Comparison of ENCODE assay signal across 17 cellular contexts in the genomic region with DNA sequence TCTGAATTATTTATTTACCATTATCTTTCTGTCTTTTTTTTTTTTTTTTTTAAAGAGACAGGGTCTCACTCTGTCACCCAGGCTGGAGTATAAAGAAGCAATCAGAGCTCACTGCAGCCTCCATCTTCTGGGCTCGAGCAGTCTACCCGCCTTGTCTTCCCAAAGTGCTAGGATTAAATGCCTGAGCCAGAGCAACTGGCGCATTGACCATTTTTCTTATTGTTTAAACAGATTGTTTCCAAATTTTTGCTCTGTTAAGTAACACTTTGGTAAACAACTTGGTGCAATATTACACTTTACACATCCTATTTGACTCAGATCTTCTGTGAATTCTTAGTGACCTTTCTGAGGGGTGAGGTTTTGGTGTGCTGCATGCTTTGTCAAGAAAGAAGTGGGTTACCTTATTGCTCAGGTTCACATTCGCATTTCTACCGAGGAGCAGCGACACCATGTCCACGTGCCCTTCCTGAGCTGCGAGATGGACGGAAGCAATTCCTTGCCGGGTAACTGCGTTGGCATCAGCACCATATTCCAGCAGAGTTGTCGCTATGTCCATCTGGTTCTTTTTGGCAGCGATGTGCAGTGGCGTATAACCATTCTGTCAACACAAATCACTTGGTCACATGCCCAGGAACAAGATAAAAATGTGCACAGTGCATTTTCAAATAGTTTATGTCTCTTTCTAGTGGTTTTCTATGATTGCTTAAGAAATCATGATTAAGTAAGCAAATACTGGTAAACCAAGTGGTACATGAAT.
DNase-seq lines count a peak whose midpoint lies in the region; ATAC-seq, FAIRE-seq and TF ChIP-seq lines count a peak whose summit lies in the region.
"Had no signal": no experiment of that assay in that cellular context is flagged by ENCODE, and none has a peak within 500 bp of the region (broad histone marks: within the 10 kb centered on the region; RNA-seq: fewer than 3 reads in every experiment).

No MANE protein-coding gene starts in this region.

- peaks cover 6 to 67% (median 9%) of the 10 kb centered on the region in 3 donors for H3K36me3 Mint-ChIP-seq in naive thymus-derived CD8-positive, alpha-beta T cell
- peaks cover 16 to 63% (median 34%) of the 10 kb centered on the region in 5 donors for H3K36me3 Mint-ChIP-seq in naive thymus-derived CD4-positive, alpha-beta T cell

- H3K27me3 Mint-ChIP-seq in naive thymus-derived CD8-positive, alpha-beta T cell = peaks cover 0 to 8% (median 0%) of the 10 kb centered on the region in 5 donors
- no peaks in the 10 kb centered on the region for H3K27me3 Mint-ChIP-seq in naive thymus-derived CD4-positive, alpha-beta T cell
- H3K27me3 Mint-ChIP-seq: CD4-positive, alpha-beta memory T cell had no signal

- H3K4me1 ChIP-seq in right cardiac atrium (ENCODE audit: control insufficient read depth, insufficient read depth, low read length) = peaks cover 3% of the 10 kb centered on the region
- no peaks in the 10 kb centered on the region for H3K4me1 ChIP-seq in naive thymus-derived CD4-positive, alpha-beta T cell (ENCODE audit: control insufficient read depth in 2 of 2, insufficient read depth in 2 of 2, low read length in 2 of 2)

- FAIRE-seq in bronchial epithelial cell (lab: Jason Lieb, UNC) = no peak

- no peak for TF ChIP-seq CTCF in bronchial epithelial cell (IDR thresholded peaks at IDR 0.05; ENCODE audit: insufficient read depth, low read length, severe bottlenecking)

- no peaks in the 10 kb centered on the region for H3K9me3 ChIP-seq in right cardiac atrium (ENCODE audit: control insufficient read depth, low read length)
- H3K9me3 ChIP-seq in naive thymus-derived CD4-positive, alpha-beta T cell (ENCODE audit: control insufficient read depth in 2 of 3, low read length in 3 of 3) = no peaks in the 10 kb centered on the region
- H3K9me3 ChIP-seq: ovary had no signal

- H3K27ac ChIP-seq in right cardiac atrium (ENCODE audit: low read length) = peak overlapping the region; percentile 85
- peak overlapping the region; percentile 8 for H3K27ac ChIP-seq in substantia nigra (ENCODE audit: low read depth, low read length, poor library complexity, severe bottlenecking)
- H3K27ac ChIP-seq in naive thymus-derived CD4-positive, alpha-beta T cell (ENCODE audit: low read depth, low read length) = no peak overlapping the region
- H3K27ac ChIP-seq: ovary, SK-N-MC, WERI-Rb-1 had no signal

- H3K4me3 ChIP-seq in bronchial epithelial cell (ENCODE audit: low read depth, low read length) = no peak overlapping the region
- no peak overlapping the region for H3K4me3 ChIP-seq in right cardiac atrium (ENCODE audit: low read length)
- H3K4me3 ChIP-seq in naive thymus-derived CD4-positive, alpha-beta T cell (ENCODE audit: low read length) = no peak overlapping the region
- H3K4me3 ChIP-seq: ovary, SK-N-MC had no signal

- intact Hi-C loops in right cardiac atrium (cut with DNase I) = no loop called here
- intact Hi-C loops in naive thymus-derived CD4-positive, alpha-beta T cell (cut with micrococcal nuclease) = no loop called here

- H3K9me3 Mint-ChIP-seq in naive thymus-derived CD8-positive, alpha-beta T cell = peaks cover 0 to 5% (median 0%) of the 10 kb centered on the region in 9 donors
- peaks cover 0 to 7% (median 0%) of the 10 kb centered on the region in 11 donors for H3K9me3 Mint-ChIP-seq in naive thymus-derived CD4-positive, alpha-beta T cell
- H3K9me3 Mint-ChIP-seq: activated naive CD4-positive, alpha-beta T cell treated with anti-CD3 and anti-CD28 coated beads, Interleukin-2, amount 50 U/mL, for 72 hours; CD4-positive, alpha-beta memory T cell had no signal

- ATAC-seq in right cardiac atrium (peak; percentile 88 to 91), GM18907 (IDR thresholded peaks at IDR 0.05; ENCODE audit: unreplicated experiment) (no peak), HG03442 (IDR thresholded peaks at IDR 0.05; ENCODE audit: unreplicated experiment) (no peak)
- no peak for ATAC-seq in naive thymus-derived CD8-positive, alpha-beta T cell
- ATAC-seq in naive thymus-derived CD4-positive, alpha-beta T cell = no peak
- ATAC-seq: activated naive CD4-positive, alpha-beta T cell treated with anti-CD3 and anti-CD28 coated beads, Interleukin-2, amount 50 U/mL, for 72 hours had no signal

- H3K4me1 Mint-ChIP-seq in naive thymus-derived CD8-positive, alpha-beta T cell = no peaks in the 10 kb centered on the region
- H3K4me1 Mint-ChIP-seq in naive thymus-derived CD4-positive, alpha-beta T cell = peaks cover 0 to 16% (median 0%) of the 10 kb centered on the region in 7 donors

- H3K27me3 ChIP-seq in bronchial epithelial cell (ENCODE audit: control insufficient read depth, insufficient read depth, low read length) (no peaks in the 10 kb centered on the region), right cardiac atrium (ENCODE audit: control insufficient read depth, insufficient read depth) (no peaks in the 10 kb centered on the region)
- no peaks in the 10 kb centered on the region for H3K27me3 ChIP-seq in naive thymus-derived CD4-positive, alpha-beta T cell (ENCODE audit: control insufficient read depth in 2 of 2, insufficient read depth in 2 of 2, low read length in 2 of 2)
- H3K27me3 ChIP-seq: ovary had no signal

- H3K36me3 ChIP-seq in bronchial epithelial cell (ENCODE audit: control insufficient read depth, insufficient read depth, low read length) = no peaks in the 10 kb centered on the region
- peaks cover 5 to 24% (median 5%) of the 10 kb centered on the region in 3 experiments for H3K36me3 ChIP-seq in naive thymus-derived CD4-positive, alpha-beta T cell (ENCODE audit: control insufficient read depth in 2 of 3, insufficient read depth in 3 of 3, low read length in 3 of 3)
- H3K36me3 ChIP-seq: ovary, WERI-Rb-1 had no signal

- DNase-seq in H4 (ENCODE audit: low spot score) (peak; percentile 60), bronchial epithelial cell (ENCODE audit: low read depth) (peak; percentile 45), right cardiac atrium (peak; percentile 74 to 88 (median 80)), substantia nigra (lab: John Stamatoyannopoulos, UW) (peak in 9 of 49 donors; percentile 8 to 89 (median 37))
- no peak for DNase-seq in naive thymus-derived CD8-positive, alpha-beta T cell
- no peak for DNase-seq in naive thymus-derived CD4-positive, alpha-beta T cell
- DNase-seq: activated CD8-positive, alpha-beta memory T cell treated with anti-CD3 and anti-CD28 coated beads, Interleukin-2, amount 50 U/mL, for 48 hours; CD4-positive, alpha-beta memory T cell; GF-D8; NCI-H187 treated with DMSO at 0.1 percent for 48 hours; stimulated activated naive CD4-positive, alpha-beta T cell treated with Interleukin-2 at 50 U/mL for 16 hours; WERI-Rb-1 had no signal

- WGBS in right cardiac atrium = 49% methylated on average over 14 of the region's 14 CpGs

- no peak overlapping the region for H3K27ac Mint-ChIP-seq in naive thymus-derived CD8-positive, alpha-beta T cell
- H3K27ac Mint-ChIP-seq in naive thymus-derived CD4-positive, alpha-beta T cell = no peak overlapping the region
- H3K27ac Mint-ChIP-seq: activated naive CD4-positive, alpha-beta T cell treated with anti-CD3 and anti-CD28 coated beads, Interleukin-2, amount 50 U/mL, for 72 hours had no signal

- POLR2A ChIA-PET in naive thymus-derived CD8-positive, alpha-beta T cell (lab: Charles Lee) = no interaction called here
- POLR2A ChIA-PET in naive thymus-derived CD4-positive, alpha-beta T cell (lab: Charles Lee) = no interaction called here

- no peak overlapping the region for H3K4me3 Mint-ChIP-seq in naive thymus-derived CD8-positive, alpha-beta T cell
- H3K4me3 Mint-ChIP-seq in naive thymus-derived CD4-positive, alpha-beta T cell = no peak overlapping the region
- H3K4me3 Mint-ChIP-seq: CD4-positive, alpha-beta memory T cell had no signal

- CTCF ChIA-PET in naive thymus-derived CD4-positive, alpha-beta T cell (lab: Charles Lee) = no interaction called here

Comparison
In these comparisons a context has a peak if more than half of its experiments do, and no peak if none do; other contexts are left out.
1. DNase-seq: peak in H4 (single experiment), bronchial epithelial cell (single experiment) and right cardiac atrium (3 of 3); none in naive thymus-derived CD8-positive, alpha-beta T cell (0 of 10) and naive thymus-derived CD4-positive, alpha-beta T cell (0 of 9).
2. ATAC-seq: peak in right cardiac atrium (2 of 2); none in naive thymus-derived CD8-positive, alpha-beta T cell (0 of 2), GM18907 (single experiment), HG03442 (single experiment) and naive thymus-derived CD4-positive, alpha-beta T cell (single experiment).